ENCODE assay signal across 8 cellular contexts in genomic region chr19:55643003-55643732, GRCh38. TPM values are rescaled to one million over a fixed set of nuclear protein-coding genes. Genes with fewer than 3 reads are reported as not detected.
DNase-seq lines count a peak whose midpoint lies in the region; TF ChIP-seq lines count a peak whose summit lies in the region.

Gene ZNF581, plus strand, starts transcription at chr19:55643649. Its CDS starts 923 bp downstream, at chr19:55644572.

- WGBS in stomach, 5 donors = 1 to 3% (median 1%) methylated on average over 32 to 42 of the region's 42 CpGs

- peak within 1 kb of the TSS; percentile 95 for H3K4me3 Mint-ChIP-seq in nephron progenitor cell

- TF ChIP-seq EP300 in stomach (IDR thresholded peaks at IDR 0.05) = no peak

- no peak for TF ChIP-seq POLR2A in stomach (IDR thresholded peaks at IDR 0.05)

- in situ Hi-C loops in KBM-7 (cut with MboI; ENCODE audit: low pct_unique_long_range_greater_than_20kb, low sequenced_read_pairs) = no loop called here

- H3K36me3 Mint-ChIP-seq in nephron progenitor cell (ENCODE audit: low read depth) = peaks cover 20% of the 10 kb centered on the region

- peak within 1 kb of the TSS; percentile 72 for H3K4me3 ChIP-seq in fibroblast of villous mesenchyme (ENCODE audit: low read depth, low read length)
- H3K4me3 ChIP-seq in stomach = peak within 1 kb of the TSS; percentile 74 to 98 (median 97)

- intact Hi-C loops in stomach (cut with DNase I; ENCODE audit: low total_unique reads) = no loop called here

- H3K9me3 Mint-ChIP-seq in nephron progenitor cell = no peaks in the 10 kb centered on the region

- TF ChIP-seq CTCF in fibroblast of villous mesenchyme (IDR thresholded peaks at IDR 0.05; ENCODE audit: insufficient read depth, low read depth, low read length) (no peak), nephron progenitor cell (IDR thresholded peaks at IDR 0.05) (no peak), stomach (IDR thresholded peaks at IDR 0.05) (no peak)

- H3K27ac Mint-ChIP-seq in nephron progenitor cell = peak within 1 kb of the TSS; percentile 94

- peaks cover 45 to 81% (median 79%) of the 10 kb centered on the region in 4 donors for H3K4me1 ChIP-seq in stomach

- peak; percentile 80 for DNase-seq in SIG-M5 treated with dmso at 0.1 percent for 504 hours (lab: John Stamatoyannopoulos, UW; ENCODE audit: unreplicated experiment)
- DNase-seq in SIG-M5 (lab: John Stamatoyannopoulos, UW) = no peak
- peak; percentile 89 for DNase-seq in KBM-7
- peak; percentile 59 for DNase-seq in SHP77 treated with DMSO at 0.1 percent for 48 hours (lab: John Stamatoyannopoulos, UW)
- DNase-seq in activated gamma-delta T cell (lab: John Stamatoyannopoulos, UW) = peak; percentile 54
- peak; percentile 79 for DNase-seq in fibroblast of villous mesenchyme (ENCODE audit: low read depth)
- DNase-seq in nephron progenitor cell = peak; percentile 75
- DNase-seq in stomach = peak; percentile 83

- H3K27me3 Mint-ChIP-seq in nephron progenitor cell (ENCODE audit: low read depth, poor library complexity) = no peaks in the 10 kb centered on the region

- peaks cover 11 to 20% (median 18%) of the 10 kb centered on the region in 4 donors for H3K36me3 ChIP-seq in stomach

- peak within 1 kb of the TSS; percentile 91 to 97 (median 95) for H3K27ac ChIP-seq in stomach

- peaks cover 0 to 6% (median 0%) of the 10 kb centered on the region in 3 donors for H3K27me3 ChIP-seq in stomach

- H3K4me1 Mint-ChIP-seq in nephron progenitor cell = peaks cover 64% of the 10 kb centered on the region

- no peaks in the 10 kb centered on the region for H3K9me3 ChIP-seq in stomach

RNA-seq across cellular contexts. Expression of gene ZNF581, which starts in this region (rescaled TPM):
- 11.0 and 13.0 TPM in 2 replicates for total RNA-seq in fibroblast of villous mesenchyme
- 10 to 100 TPM in 1 of 5 donors, 1 to 10 TPM in 4; 2.2 to 14.5 (median 5.3) TPM for total RNA-seq in stomach
- polyA plus RNA-seq in stomach = 10 to 100 TPM; 14.9 to 27.8 (median 21.2) TPM
